In the genomic region with DNA sequence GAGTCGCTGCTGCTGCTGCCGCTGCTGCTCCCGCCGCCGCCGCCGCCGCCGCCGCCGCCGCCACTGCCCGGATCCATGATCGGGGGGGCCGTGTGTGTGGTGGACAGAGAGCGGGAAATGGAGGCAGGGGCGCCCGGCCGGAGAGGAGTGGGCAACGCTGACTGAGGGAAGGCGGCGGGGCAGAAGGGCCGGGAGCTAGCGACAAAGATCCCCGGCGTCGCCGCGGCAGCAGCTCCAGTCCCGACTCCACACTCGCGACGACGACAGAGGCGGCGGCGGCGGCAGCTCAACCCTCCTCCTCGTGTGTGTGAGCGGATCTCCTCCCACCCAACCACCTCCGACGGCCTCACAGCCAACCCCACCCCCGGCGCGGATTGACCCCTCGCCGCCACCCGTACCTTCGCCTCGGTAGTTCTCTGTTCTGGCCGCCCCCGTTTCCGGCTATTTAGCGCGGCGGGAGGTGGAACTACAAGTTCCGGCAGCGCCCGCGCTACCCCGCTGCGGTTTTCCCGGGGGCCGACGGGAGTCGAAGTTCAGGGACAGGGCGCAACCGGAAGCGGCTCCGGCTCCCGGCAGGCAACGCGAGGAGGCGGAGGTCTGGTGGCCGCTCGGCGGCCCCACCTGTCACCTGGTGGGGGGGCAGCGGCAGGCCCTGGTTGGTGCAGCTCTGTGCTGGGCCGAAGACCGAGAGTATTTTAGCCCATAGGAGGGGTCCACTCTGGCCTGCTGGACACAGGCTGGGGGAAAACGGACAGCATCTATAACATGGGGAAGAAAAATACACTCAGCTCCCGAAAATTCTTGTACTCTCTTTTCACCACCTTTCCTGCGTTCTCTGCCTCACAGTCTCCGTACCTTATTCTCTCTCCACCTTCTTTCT, we compare ENCODE assay signal across 8 cellular contexts. TPM values are rescaled to one million over a fixed set of nuclear protein-coding genes. Genes with fewer than 3 reads are reported as not detected.
DNase-seq lines count a peak whose midpoint lies in the region; ATAC-seq and TF ChIP-seq lines count a peak whose summit lies in the region.

A gene (minus strand): TSS at position 313 of the 880 bp plus-strand sequence. CDS start 236 bp downstream, at position 77.

- H3K9me2 ChIP-seq in GM23338 (ENCODE audit: insufficient read depth), result no peaks in the 10 kb centered on the region

- H3K9ac ChIP-seq in fibroblast of lung (ENCODE audit: insufficient read depth, low read length), result peak within 1 kb of the TSS; percentile 64

- H2AFZ ChIP-seq in GM23338 (peak within 1 kb of the TSS; percentile 84), fibroblast of lung (ENCODE audit: low read length) (peak within 1 kb of the TSS; percentile 80)

- peaks cover 8% of the 10 kb centered on the region; the same call in 1 of the 2 replicates for H3F3A ChIP-seq in GM23338 (replicated peaks; ENCODE audit: low read depth)

- H3K4me2 ChIP-seq in GM23338 (peak within 1 kb of the TSS; percentile 98), fibroblast of lung (ENCODE audit: extremely low read depth, insufficient read depth, low read length) (peak within 1 kb of the TSS; percentile 92)

- no peak for TF ChIP-seq CTCF in GM23338 (conservative IDR thresholded peaks at IDR 0.05; ENCODE audit: low read depth in 2 of 2)
- no peak for TF ChIP-seq CTCF in LNCaP clone FGC (IDR thresholded peaks at IDR 0.05; ENCODE audit: control insufficient read depth, extremely low read depth, insufficient read depth)
- TF ChIP-seq CTCF in RWPE1 (conservative IDR thresholded peaks at IDR 0.05; ENCODE audit: low read depth), result no peak
- TF ChIP-seq CTCF in fibroblast of lung (conservative IDR thresholded peaks at IDR 0.05 in 1 of 2, IDR thresholded peaks at IDR 0.05 in 1 of 2; ENCODE audit: low read depth in 1 of 2, low read length in 2 of 2), result no peak

- H3K4me1 ChIP-seq in GM23338 (ENCODE audit: insufficient read depth) (peaks cover 25% of the 10 kb centered on the region), fibroblast of lung (ENCODE audit: control insufficient read depth, extremely low read depth, insufficient read depth, low read length) (peaks cover 5% of the 10 kb centered on the region)

- H3K4me3 ChIP-seq in GM23338 (peak within 1 kb of the TSS; percentile 71), LNCaP clone FGC (ENCODE audit: low read depth, low read length) (peak within 1 kb of the TSS; percentile 68), fibroblast of lung (replicated peaks in 1 of 4; ENCODE audit: control extremely low read depth in 1 of 4, insufficient read depth in 1 of 4, low read depth in 3 of 4, low read length in 4 of 4) (peak within 1 kb of the TSS; percentile 59 to 93 (median 76))

- no peaks in the 10 kb centered on the region for H3K27me3 ChIP-seq in GM23338 (ENCODE audit: insufficient read depth)
- H3K27me3 ChIP-seq in fibroblast of lung (ENCODE audit: control insufficient read depth, insufficient read depth, low read length), result no peaks in the 10 kb centered on the region

- peaks cover 37% of the 10 kb centered on the region for H4K20me1 ChIP-seq in GM23338 (replicated peaks; ENCODE audit: insufficient read depth)
- H4K20me1 ChIP-seq in fibroblast of lung (ENCODE audit: control insufficient read depth, extremely low read depth, insufficient read depth, low read length), result no peaks in the 10 kb centered on the region

- DNase-seq in EL, result peak; percentile 98
- peak; percentile 99 for DNase-seq in GM23338 (ENCODE audit: low spot score)
- DNase-seq in LNCaP clone FGC (ENCODE audit: low read depth), result peak; percentile 96
- DNase-seq in RWPE1 (ENCODE audit: low spot score), result peak; percentile 93
- DNase-seq in fibroblast of lung (ENCODE audit: low read depth in 2 of 2), result peak; percentile 97 to 99
- peak; percentile 95 to 100 (median 99) for DNase-seq in naive thymus-derived CD8-positive, alpha-beta T cell
- peak; percentile 97 to 99 (median 98) for DNase-seq in stimulated activated naive CD4-positive, alpha-beta T cell (lab: John Stamatoyannopoulos, UW)

- peak; percentile 95 for ATAC-seq in GM23338
- ATAC-seq in activated T-helper 17 cell treated with anti-CD3 and anti-CD28 coated beads, Interleukin-2, amount 50 U/mL, for 72 hours (replicated peaks), result peak; percentile 89
- ATAC-seq in naive thymus-derived CD8-positive, alpha-beta T cell, result peak; percentile 85 to 86

- H3K36me3 ChIP-seq in GM23338 (ENCODE audit: insufficient read depth), result no peaks in the 10 kb centered on the region
- H3K36me3 ChIP-seq in fibroblast of lung (ENCODE audit: control insufficient read depth, insufficient read depth, low read length), result no peaks in the 10 kb centered on the region

- CTCF ChIA-PET in RWPE1 (lab: Yijun Ruan, JAX), result interaction anchor here (0.9 to 2.1 kb wide), 2 partner anchors 57 to 152 kb away, joined by 3 to 9 read pairs; no protein-coding TSS in a partner anchor

- peaks cover 8% of the 10 kb centered on the region; the same call in 1 of the 3 replicates for H3K36me3 Mint-ChIP-seq in GM23338 (ENCODE audit: low read depth)
- peaks cover 40% of the 10 kb centered on the region for H3K36me3 Mint-ChIP-seq in activated T-helper 17 cell treated with anti-CD3 and anti-CD28 coated beads, Interleukin-2, amount 50 U/mL, for 72 hours (ENCODE audit: low read depth)
- peaks cover 0 to 12% (median 0%) of the 10 kb centered on the region in 3 donors for H3K36me3 Mint-ChIP-seq in naive thymus-derived CD8-positive, alpha-beta T cell

- peaks cover 25% of the 10 kb centered on the region for H3K4me1 Mint-ChIP-seq in GM23338
- peaks cover 20% of the 10 kb centered on the region for H3K4me1 Mint-ChIP-seq in activated T-helper 17 cell treated with anti-CD3 and anti-CD28 coated beads, Interleukin-2, amount 50 U/mL, for 72 hours
- peaks cover 17 to 40% (median 33%) of the 10 kb centered on the region in 4 donors for H3K4me1 Mint-ChIP-seq in naive thymus-derived CD8-positive, alpha-beta T cell

- H3K9me3 ChIP-seq in fibroblast of lung (ENCODE audit: control insufficient read depth, insufficient read depth, low read depth, low read length), result no peaks in the 10 kb centered on the region

- peaks cover 9% of the 10 kb centered on the region for H3K27me3 Mint-ChIP-seq in GM23338 (ENCODE audit: insufficient read depth, low read depth, poor library complexity)
- H3K27me3 Mint-ChIP-seq in activated T-helper 17 cell treated with anti-CD3 and anti-CD28 coated beads, Interleukin-2, amount 50 U/mL, for 72 hours, result no peaks in the 10 kb centered on the region
- no peaks in the 10 kb centered on the region for H3K27me3 Mint-ChIP-seq in naive thymus-derived CD8-positive, alpha-beta T cell

- peak within 1 kb of the TSS; percentile 77 for H3K27ac Mint-ChIP-seq in GM23338
- H3K27ac Mint-ChIP-seq in activated T-helper 17 cell treated with anti-CD3 and anti-CD28 coated beads, Interleukin-2, amount 50 U/mL, for 72 hours, result peak within 1 kb of the TSS; percentile 95
- H3K27ac Mint-ChIP-seq in naive thymus-derived CD8-positive, alpha-beta T cell, result peak within 1 kb of the TSS; percentile 93 to 98 (median 97)

- H3K4me3 Mint-ChIP-seq in GM23338, result peak within 1 kb of the TSS; percentile 94
- peak within 1 kb of the TSS; percentile 97 for H3K4me3 Mint-ChIP-seq in activated T-helper 17 cell treated with anti-CD3 and anti-CD28 coated beads, Interleukin-2, amount 50 U/mL, for 72 hours
- H3K4me3 Mint-ChIP-seq in naive thymus-derived CD8-positive, alpha-beta T cell, result peak within 1 kb of the TSS; percentile 88 to 99 (median 95)

- no peaks in the 10 kb centered on the region for H3K9me3 Mint-ChIP-seq in GM23338
- no peaks in the 10 kb centered on the region for H3K9me3 Mint-ChIP-seq in activated T-helper 17 cell treated with anti-CD3 and anti-CD28 coated beads, Interleukin-2, amount 50 U/mL, for 72 hours
- H3K9me3 Mint-ChIP-seq in naive thymus-derived CD8-positive, alpha-beta T cell, result no peaks in the 10 kb centered on the region

- POLR2A ChIA-PET in RWPE1 (lab: Yijun Ruan, JAX; ENCODE audit: low non-redundant PET), result interaction anchor here (0.7 kb wide), 1 partner anchor 56 kb away, joined by 5 read pairs; no protein-coding TSS in a partner anchor
- POLR2A ChIA-PET in naive thymus-derived CD8-positive, alpha-beta T cell (lab: Charles Lee), result interaction anchor here (0.6 to 2.2 kb wide), 11 partner anchors 9 to 864 kb away, joined by 3 to 14 read pairs (median 5); a partner anchor contains a TSS

- H3K27ac ChIP-seq in GM23338 (ENCODE audit: low read depth) (peak within 1 kb of the TSS; percentile 16; the same call in 1 of the 2 replicates), RWPE1 (peak within 1 kb of the TSS; percentile 87), fibroblast of lung (ENCODE audit: insufficient read depth, low read length) (peak within 1 kb of the TSS; percentile 64)

- H3K79me2 ChIP-seq in GM23338 (replicated peaks; ENCODE audit: insufficient read depth) (peaks cover 41% of the 10 kb centered on the region), fibroblast of lung (ENCODE audit: control insufficient read depth, insufficient read depth, low read length) (peaks cover 45% of the 10 kb centered on the region)

TF ChIP-seq in GM23338, 12 proteins besides CTCF, POLR2A, EP300 and RAD21 (continues in another document):
- TF ChIP-seq POLR2AphosphoS5 (IDR thresholded peaks at IDR 0.05; ENCODE audit: low read depth) (peak; percentile 93), EZH2phosphoT487 (IDR thresholded peaks at IDR 0.05; ENCODE audit: unreplicated experiment) (no peak)

RNA-seq across cellular contexts. Expression of the gene that starts here (rescaled TPM):
- 144 and 146 TPM in 2 replicates for total RNA-seq in GM23338 (2014; rRNA removed; shearing (Covaris generic))
- polyA plus RNA-seq in GM23338 (2016; fragmentation: Nextera tagmentation; extraction: Ambion mirVana) (118 and 126 TPM in 2 replicates), fibroblast of lung (116 and 139 TPM in 2 replicates)
- total RNA-seq in activated T-helper 17 cell treated with anti-CD3 and anti-CD28 coated beads, Interleukin-2, amount 50 U/mL, for 72 hours, result 100 to 1,000 TPM; 115 to 209 TPM
- 56.5 and 57.3 TPM in 2 replicates for total RNA-seq in fibroblast of lung
- 86.1 and 117 TPM in 2 replicates for polyA plus RNA-seq in fibroblast of lung (2012)
- polyA minus RNA-seq in fibroblast of lung (ENCODE audit: low replicate concordance), result 17.9 and 22.0 TPM in 2 replicates
- total RNA-seq in naive thymus-derived CD8-positive, alpha-beta T cell, result 100 to 1,000 TPM in 1 of 2 experiments, 10 to 100 TPM in 1; 86.2 to 102 TPM
- polyA plus RNA-seq in naive thymus-derived CD8-positive, alpha-beta T cell, result 10 to 100 TPM; 64.0 to 91.1 (median 65.9) TPM

Comparison
In these comparisons a context has a peak if more than half of its experiments do, and no peak if none do; other contexts are left out.
1. Peak in every context shown above with its lines: DNase-seq, ATAC-seq, H3K4me3 ChIP-seq and H3K27ac ChIP-seq.
2. H3K27ac ChIP-seq: peak in every context shown above with its lines; median percentile 87 in RWPE1; 64 in fibroblast of lung; 16 in GM23338.